In the genomic region with DNA sequence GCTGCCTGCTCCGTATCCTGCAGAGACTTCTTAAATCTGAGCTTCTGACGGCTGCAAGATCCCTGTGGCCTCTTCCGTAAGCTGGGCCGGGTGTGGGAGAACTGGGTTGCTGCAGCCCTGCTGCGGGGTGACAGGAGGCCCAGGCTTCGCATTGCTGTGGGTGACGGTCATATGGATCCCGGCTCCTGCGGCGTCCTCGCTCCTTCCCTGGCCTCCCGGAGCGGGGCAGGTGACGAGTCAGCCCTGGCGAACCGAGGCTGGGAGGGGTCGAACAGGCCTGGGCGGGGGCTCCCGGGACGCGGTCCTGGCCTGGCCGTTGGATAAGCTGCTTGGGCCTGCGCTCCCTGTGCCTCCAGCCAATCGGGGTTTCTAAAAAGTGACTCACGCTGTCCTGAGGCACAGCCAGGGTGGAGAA, we compare ENCODE assay signal across 12 cellular contexts. TPM values are rescaled to one million over a fixed set of nuclear protein-coding genes. Genes with fewer than 3 reads are reported as not detected.
A peak's percentile ranks its signal among the peaks of the same experiment; 100 is the strongest.
DNase-seq lines count a peak whose midpoint lies in the region; ATAC-seq and TF ChIP-seq lines count a peak whose summit lies in the region.
"Had no signal": no experiment of that assay in that cellular context is flagged by ENCODE, and none has a peak within 500 bp of the region (broad histone marks: within the 10 kb centered on the region; RNA-seq: fewer than 3 reads in every experiment).

No MANE protein-coding gene starts in this region.

- H2AFZ ChIP-seq in SK-N-SH (ENCODE audit: low read depth) = no peak overlapping the region

- H3K4me1 ChIP-seq in right cardiac atrium (ENCODE audit: control insufficient read depth, insufficient read depth, low read length) = no peaks in the 10 kb centered on the region
- H3K4me1 ChIP-seq in SK-N-SH (ENCODE audit: control insufficient read depth in 1 of 2, insufficient read depth in 2 of 2, low read depth in 1 of 2, low read length in 1 of 2) = no peaks in the 10 kb centered on the region

- peak overlapping the region; percentile 15 to 47 for H3K4me3 ChIP-seq in cardiac fibroblast (replicated peaks in 1 of 2; ENCODE audit: low read depth in 2 of 2, low read length in 2 of 2)
- peak overlapping the region; percentile 25 for H3K4me3 ChIP-seq in right cardiac atrium (ENCODE audit: low read length)
- no peak overlapping the region for H3K4me3 ChIP-seq in SK-N-SH (ENCODE audit: low read depth in 2 of 2, low read length in 1 of 2)
- H3K4me3 ChIP-seq: cardiac muscle cell had no signal

- intact Hi-C loops in right cardiac atrium (cut with DNase I) = no loop called here
- intact Hi-C loops in sciatic nerve (cut with DNase I) = no loop called here

- no peaks in the 10 kb centered on the region for H3F3A ChIP-seq in SK-N-SH (replicated peaks; ENCODE audit: insufficient read depth)

- TF ChIP-seq CTCF in cardiac fibroblast (IDR thresholded peaks at IDR 0.05; ENCODE audit: low read depth, low read length) (no peak), SK-N-SH (IDR thresholded peaks at IDR 0.05) (no peak)

- ATAC-seq in right cardiac atrium (peak; percentile 95 to 96), sciatic nerve (peak; percentile 92), GM21360 (IDR thresholded peaks at IDR 0.05; ENCODE audit: unreplicated experiment) (no peak)

- no peaks in the 10 kb centered on the region for H4K20me1 ChIP-seq in SK-N-SH (ENCODE audit: insufficient read depth)

- TF ChIP-seq RAD21 in SK-N-SH (IDR thresholded peaks at IDR 0.05; ENCODE audit: low read length) = no peak

- no peak overlapping the region for H3K4me2 ChIP-seq in SK-N-SH

- no peak for TF ChIP-seq EP300 in SK-N-SH (IDR thresholded peaks at IDR 0.05; ENCODE audit: borderline replicate concordance in 1 of 2, low read depth in 1 of 2, low read length in 1 of 2)

- CTCF ChIA-PET in SK-N-SH (lab: Yijun Ruan, JAX) = interaction anchor here (0.8 to 1.0 kb wide), 3 partner anchors 17 to 27 kb away, joined by 3 read pairs; no protein-coding TSS in a partner anchor

- H3K79me2 ChIP-seq in SK-N-SH (ENCODE audit: insufficient read depth) = no peaks in the 10 kb centered on the region

- H3K9ac ChIP-seq in SK-N-SH = no peak overlapping the region

- H3K27ac ChIP-seq in right cardiac atrium (ENCODE audit: low read length) (peak overlapping the region; percentile 2), SK-N-SH (ENCODE audit: low read depth in 2 of 2, low read length in 1 of 2) (no peak overlapping the region)
- H3K27ac ChIP-seq: cardiac muscle cell, neutrophil had no signal

- POLR2A ChIA-PET in SK-N-SH (lab: Yijun Ruan, JAX) = interaction anchor here (1.4 kb wide), 1 partner anchor 8 kb away, joined by 3 read pairs; the partner anchor contains the start of gene UBE2D1

- H3K9me2 ChIP-seq in SK-N-SH = no peaks in the 10 kb centered on the region

- no peaks in the 10 kb centered on the region for H3K36me3 ChIP-seq in SK-N-SH (replicated peaks in 1 of 2; ENCODE audit: control insufficient read depth in 1 of 2, insufficient read depth in 2 of 2, low read length in 1 of 2)
- H3K36me3 ChIP-seq: cardiac muscle cell, neutrophil had no signal

- H3K27me3 ChIP-seq in right cardiac atrium (ENCODE audit: control insufficient read depth, insufficient read depth) (no peaks in the 10 kb centered on the region), SK-N-SH (ENCODE audit: insufficient read depth) (no peaks in the 10 kb centered on the region; the same call in 1 of the 2 replicates)
- H3K27me3 ChIP-seq: cardiac muscle cell, neutrophil had no signal

- DNase-seq in ELR (ENCODE audit: low read depth) (peak; percentile 37), cardiac fibroblast (ENCODE audit: low read depth in 2 of 2) (peak; percentile 63 to 69), right cardiac atrium (peak; percentile 63 to 88 (median 81)), sciatic nerve (ENCODE audit: low spot score) (peak; percentile 61), SK-N-SH (no peak), NCI-H2107 treated with DMSO at 0.1 percent for 48 hours (lab: John Stamatoyannopoulos, UW; ENCODE audit: unreplicated experiment) (no peak), SK-N-DZ (ENCODE audit: low spot score) (no peak)
- DNase-seq: CD4-positive, CD25-positive, alpha-beta regulatory T cell; NCI-H146 had no signal

- H3K9me3 ChIP-seq in right cardiac atrium (ENCODE audit: control insufficient read depth, low read length) (no peaks in the 10 kb centered on the region), SK-N-SH (no peaks in the 10 kb centered on the region)
- H3K9me3 ChIP-seq: neutrophil had no signal

- WGBS in right cardiac atrium = 17% methylated on average over 25 of the region's 25 CpGs
- WGBS in SK-N-SH (ENCODE audit: low lambda C conversion rate) = 89% methylated on average over 21 of the region's 25 CpGs

TF ChIP-seq in SK-N-SH, 30 proteins besides CTCF, POLR2A, EP300 and RAD21 (continues in another document):
- no peak for TF ChIP-seq SMC3 (IDR thresholded peaks at IDR 0.05; ENCODE audit: low read depth, low read length)
- TF ChIP-seq POLR2AphosphoS5 (IDR thresholded peaks at IDR 0.05; ENCODE audit: low read depth, low read length) = no peak
- no peak for TF ChIP-seq GABPA (IDR thresholded peaks at IDR 0.05; ENCODE audit: low read depth)
- TF ChIP-seq ELF1 (IDR thresholded peaks at IDR 0.05) = no peak
- no peak for TF ChIP-seq ZBTB33 (IDR thresholded peaks at IDR 0.05; ENCODE audit: borderline replicate concordance, low read depth)
- no peak for TF ChIP-seq RXRA (IDR thresholded peaks at IDR 0.05; ENCODE audit: borderline replicate concordance, low read depth)
- TF ChIP-seq NRF1 (IDR thresholded peaks at IDR 0.05; ENCODE audit: low read depth, low read length) = no peak
- no peak for TF ChIP-seq EZH2phosphoT487 (IDR thresholded peaks at IDR 0.05; ENCODE audit: borderline replicate concordance, low read depth)
- no peak for TF ChIP-seq JUND (IDR thresholded peaks at IDR 0.05)
- no peak for TF ChIP-seq USF2 (IDR thresholded peaks at IDR 0.05; ENCODE audit: borderline replicate concordance, low read depth, low read length)

RNA-seq across cellular contexts. Expression of gene UBE2D1, which starts 7.8 kb away (rescaled TPM):
- total RNA-seq in right cardiac atrium (10 to 100 TPM; 28.0 to 40.3 (median 33.1) TPM), sciatic nerve (16.8 TPM)
- polyA plus RNA-seq in right cardiac atrium (37.0 TPM), SK-N-SH (2012; rRNA removed) (8.7 and 11.1 TPM in 2 replicates)
- 13.8 and 18.7 TPM in 2 replicates for polyA plus RNA-seq in SK-N-SH (2012; cell fraction: cytosol; rRNA removed)
- polyA plus RNA-seq in SK-N-SH (2012; cell fraction: nucleus; rRNA removed) = 3.0 and 7.8 TPM in 2 replicates
- 21.9 and 30.0 TPM in 2 replicates for polyA plus RNA-seq in SK-N-DZ (2014; cell fraction: cytosol; rRNA removed)
- polyA plus RNA-seq in SK-N-DZ (2014; cell fraction: nucleus; rRNA removed) = 32.0 and 33.3 TPM in 2 replicates

RNA-seq across cellular contexts. Expression of gene CISD1, which starts 58.0 kb away (rescaled TPM):
- total RNA-seq in right cardiac atrium (100 to 1,000 TPM; 119 to 159 (median 137) TPM), sciatic nerve (16.1 TPM)
- polyA plus RNA-seq in right cardiac atrium (100 TPM), SK-N-SH (2012; rRNA removed) (34.1 and 40.8 TPM in 2 replicates)
- 48.7 and 73.6 TPM in 2 replicates for polyA plus RNA-seq in SK-N-SH (2012; cell fraction: cytosol; rRNA removed)
- 16.4 and 24.1 TPM in 2 replicates for polyA plus RNA-seq in SK-N-SH (2012; cell fraction: nucleus; rRNA removed)
- polyA plus RNA-seq in SK-N-DZ (2014; cell fraction: cytosol; rRNA removed) = 51.7 and 55.2 TPM in 2 replicates
- 42.4 and 60.5 TPM in 2 replicates for polyA plus RNA-seq in SK-N-DZ (2014; cell fraction: nucleus; rRNA removed)

RNA-seq across cellular contexts. Expression of gene TFAM, which starts 58.2 kb away (rescaled TPM):
- total RNA-seq in right cardiac atrium (10 to 100 TPM; 26.6 to 34.0 (median 30.0) TPM), sciatic nerve (28.1 TPM)
- polyA plus RNA-seq in right cardiac atrium (11.1 TPM), SK-N-SH (2012; rRNA removed) (13.0 and 19.6 TPM in 2 replicates)
- polyA plus RNA-seq in SK-N-SH (2012; cell fraction: cytosol; rRNA removed) = 16.7 and 18.9 TPM in 2 replicates
- 7.0 and 7.1 TPM in 2 replicates for polyA plus RNA-seq in SK-N-SH (2012; cell fraction: nucleus; rRNA removed)
- polyA plus RNA-seq in SK-N-DZ (2014; cell fraction: cytosol; rRNA removed) = 35.0 and 40.7 TPM in 2 replicates
- polyA plus RNA-seq in SK-N-DZ (2014; cell fraction: nucleus; rRNA removed) = 17.8 and 36.9 TPM in 2 replicates

RNA-seq across cellular contexts. Expression of gene IPMK, which starts 59.3 kb away (rescaled TPM):
- total RNA-seq in right cardiac atrium (1 to 10 TPM; 2.1 to 2.6 (median 2.3) TPM), sciatic nerve (7.2 TPM)
- polyA plus RNA-seq in right cardiac atrium (1.2 TPM), SK-N-SH (2012; rRNA removed) (0.71 and 0.88 TPM in 2 replicates)
- polyA plus RNA-seq in SK-N-SH (2012; cell fraction: cytosol; rRNA removed) = 1.4 and 1.8 TPM in 2 replicates
- 0.52 and 1.0 TPM in 2 replicates for polyA plus RNA-seq in SK-N-SH (2012; cell fraction: nucleus; rRNA removed)
- polyA plus RNA-seq in SK-N-DZ (2014; cell fraction: cytosol; rRNA removed) = 3.1 and 3.4 TPM in 2 replicates
- 2.6 and 2.7 TPM in 2 replicates for polyA plus RNA-seq in SK-N-DZ (2014; cell fraction: nucleus; rRNA removed)

Comparison
In these comparisons a context has a peak if more than half of its experiments do, and no peak if none do; other contexts are left out.
1. DNase-seq: peak in ELR (single experiment), cardiac fibroblast (2 of 2), right cardiac atrium (3 of 3) and sciatic nerve (single experiment); none in SK-N-SH (single experiment), NCI-H2107 treated with DMSO at 0.1 percent for 48 hours (single experiment) and SK-N-DZ (single experiment).
2. H3K4me3 ChIP-seq: peak in cardiac fibroblast (2 of 2) and right cardiac atrium (single experiment); none in SK-N-SH (0 of 2).